24 cellular contexts compared by ENCODE assay signal in genomic region chr1:167512262-167512661, GRCh38. TPM values are rescaled to one million over a fixed set of nuclear protein-coding genes. Genes with fewer than 3 reads are reported as not detected.
DNase-seq lines count a peak whose midpoint lies in the region; ATAC-seq and TF ChIP-seq lines count a peak whose summit lies in the region.
"Had no signal": no experiment of that assay in that cellular context is flagged by ENCODE, and none has a peak within 500 bp of the region (broad histone marks: within the 10 kb centered on the region; RNA-seq: fewer than 3 reads in every experiment).

No MANE protein-coding gene starts in this region.

- H3K9me3 ChIP-seq in DND-41 (ENCODE audit: insufficient read depth, low read length, severe bottlenecking) (no peaks in the 10 kb centered on the region), HAP-1 (no peaks in the 10 kb centered on the region)
- H3K9me3 ChIP-seq: ascending aorta, gastrocnemius medialis, thoracic aorta had no signal

- no peaks in the 10 kb centered on the region for H3K27me3 ChIP-seq in DND-41 (ENCODE audit: insufficient read depth, low read length, poor library complexity)
- H3K27me3 ChIP-seq in HAP-1 (ENCODE audit: low read depth), result peaks cover 9% of the 10 kb centered on the region; the same call in 1 of the 2 replicates
- H3K27me3 ChIP-seq in foreskin keratinocyte, result peaks cover 6% of the 10 kb centered on the region
- H3K27me3 ChIP-seq: ascending aorta, gastrocnemius medialis had no signal

- H3K27ac ChIP-seq in DND-41 (ENCODE audit: low read length) (peak overlapping the region; percentile 49), foreskin keratinocyte (no peak overlapping the region)
- H3K27ac ChIP-seq: ascending aorta, gastrocnemius medialis, thoracic aorta had no signal

- H3K36me3 Mint-ChIP-seq in activated CD4-positive, alpha-beta T cell treated with anti-CD3 and anti-CD28 coated beads for 36 hours (ENCODE audit: low read depth), result peaks cover 84% of the 10 kb centered on the region
- peaks cover 61 to 75% of the 10 kb centered on the region in 2 donors for H3K36me3 Mint-ChIP-seq in activated naive CD4-positive, alpha-beta T cell treated with anti-CD3 and anti-CD28 coated beads, Interleukin-2, amount 50 U/mL, for 72 hours
- peaks cover 42% of the 10 kb centered on the region for H3K36me3 Mint-ChIP-seq in natural killer cell treated with Interleukin-12 subunit alpha and Interleukin-12 subunit beta and Interleukin-15 and Interleukin-18, amount 100 ng/mL, for 72 hours

- H3K4me1 ChIP-seq in DND-41 (ENCODE audit: insufficient read depth, low read length) (peaks cover 70% of the 10 kb centered on the region), HAP-1 (peaks cover 3% of the 10 kb centered on the region; the same call in 1 of the 2 replicates), foreskin keratinocyte (no peaks in the 10 kb centered on the region)
- H3K4me1 ChIP-seq: ascending aorta, gastrocnemius medialis had no signal

- H3K4me1 Mint-ChIP-seq in activated CD4-positive, alpha-beta T cell treated with anti-CD3 and anti-CD28 coated beads for 36 hours, result peaks cover 76% of the 10 kb centered on the region
- peaks cover 68 to 79% of the 10 kb centered on the region in 2 donors for H3K4me1 Mint-ChIP-seq in natural killer cell treated with Interleukin-12 subunit alpha and Interleukin-12 subunit beta and Interleukin-15 and Interleukin-18, amount 100 ng/mL, for 72 hours (ENCODE audit: low read depth in 2 of 2)
- H3K4me1 Mint-ChIP-seq: B cell had no signal

- TF ChIP-seq CTCF in DND-41 (IDR thresholded peaks at IDR 0.05; ENCODE audit: borderline replicate concordance, extremely low read depth, low read length, poor library complexity, severe bottlenecking) (no peak), foreskin keratinocyte (conservative IDR thresholded peaks at IDR 0.05) (no peak)

- no peak overlapping the region for H3K9ac ChIP-seq in DND-41 (ENCODE audit: low read depth, low read length)

- no peak overlapping the region for H2AFZ ChIP-seq in DND-41 (ENCODE audit: low read depth, low read length)

- CTCF ChIA-PET in activated CD4-positive, alpha-beta T cell treated with anti-CD3 and anti-CD28 coated beads for 36 hours (lab: Charles Lee), result interaction anchor here (0.6 to 1.6 kb wide), 6 partner anchors 9 to 65 kb away, joined by 3 to 5 read pairs (median 3); no protein-coding TSS in a partner anchor

- peak; percentile 28 for ATAC-seq in activated CD4-positive, alpha-beta T cell treated with anti-CD3 and anti-CD28 coated beads for 36 hours
- ATAC-seq in DND-41 (ENCODE audit: insufficient read depth, low read depth) (no peak), foreskin keratinocyte (no peak)
- ATAC-seq in activated naive CD4-positive, alpha-beta T cell treated with anti-CD3 and anti-CD28 coated beads, Interleukin-2, amount 50 U/mL, for 72 hours, result peak; percentile 35 to 73
- peak in 1 of 2 donors; percentile 28 for ATAC-seq in natural killer cell treated with Interleukin-12 subunit alpha and Interleukin-12 subunit beta and Interleukin-15 and Interleukin-18, amount 100 ng/mL, for 72 hours
- ATAC-seq: esophagus mucosa, gastrocnemius medialis, sciatic nerve had no signal

- peaks cover 37% of the 10 kb centered on the region for H4K20me1 ChIP-seq in DND-41 (ENCODE audit: insufficient read depth, low read length)

- H3K36me3 ChIP-seq in DND-41 (ENCODE audit: insufficient read depth, low read length) (peaks cover 76% of the 10 kb centered on the region), HAP-1 (replicated peaks) (no peaks in the 10 kb centered on the region)
- H3K36me3 ChIP-seq: ascending aorta, gastrocnemius medialis, thoracic aorta had no signal

- H3K4me3 ChIP-seq in DND-41 (ENCODE audit: low read depth in 1 of 2, low read length in 2 of 2) (0 out of 4 replicates have a peak overlapping the region, but pooled peaks of 1 of the 2 experiments have one; percentile 12), HAP-1 (no peak overlapping the region)
- H3K4me3 ChIP-seq: ascending aorta, gastrocnemius medialis, thoracic aorta had no signal

- peak overlapping the region; percentile 35; the same call in 1 of the 2 replicates for H3K4me2 ChIP-seq in DND-41 (ENCODE audit: insufficient read depth, low read length)

- H3K27ac Mint-ChIP-seq in activated CD4-positive, alpha-beta T cell treated with anti-CD3 and anti-CD28 coated beads for 36 hours, result peak overlapping the region; percentile 73
- peak overlapping the region; percentile 83 to 86 for H3K27ac Mint-ChIP-seq in activated naive CD4-positive, alpha-beta T cell treated with anti-CD3 and anti-CD28 coated beads, Interleukin-2, amount 50 U/mL, for 72 hours
- peak overlapping the region; percentile 98 to 100 for H3K27ac Mint-ChIP-seq in natural killer cell treated with Interleukin-12 subunit alpha and Interleukin-12 subunit beta and Interleukin-15 and Interleukin-18, amount 100 ng/mL, for 72 hours
- H3K27ac Mint-ChIP-seq: B cell, HFFc6 had no signal

- no peaks in the 10 kb centered on the region for H3K27me3 Mint-ChIP-seq in activated CD4-positive, alpha-beta T cell treated with anti-CD3 and anti-CD28 coated beads for 36 hours
- H3K27me3 Mint-ChIP-seq in natural killer cell treated with Interleukin-12 subunit alpha and Interleukin-12 subunit beta and Interleukin-15 and Interleukin-18, amount 100 ng/mL, for 72 hours, result no peaks in the 10 kb centered on the region

- POLR2A ChIA-PET in activated CD4-positive, alpha-beta T cell treated with anti-CD3 and anti-CD28 coated beads for 36 hours (lab: Charles Lee), result interaction anchor here (0.8 kb wide), 1 partner anchor 12 kb away, joined by 3 read pairs; no protein-coding TSS in a partner anchor

- DNase-seq in activated CD4-positive, alpha-beta T cell treated with anti-CD3 and anti-CD28 coated beads for 36 hours, result peak; percentile 45
- no peak for DNase-seq in activated CD4-positive, alpha-beta T cell treated with anti-CD3 and anti-CD28 coated beads, Interleukin-2, amount 50 U/mL, for 4 hours
- DNase-seq in DND-41, result no peak
- no peak for DNase-seq in activated naive CD4-positive, alpha-beta T cell treated with anti-CD3 and anti-CD28 coated beads, Interleukin-2, amount 50 U/mL, for 72 hours (ENCODE audit: low spot score in 2 of 2)
- no peak for DNase-seq in natural killer cell treated with Interleukin-12 subunit alpha and Interleukin-12 subunit beta and Interleukin-15 and Interleukin-18, amount 100 ng/mL, for 72 hours (ENCODE audit: low spot score)
- no peak for DNase-seq in HAP-1 (ENCODE audit: low spot score in 2 of 2)
- no peak for DNase-seq in foreskin keratinocyte
- DNase-seq in SIG-M5 (lab: John Stamatoyannopoulos, UW), result no peak
- DNase-seq: activated CD4-positive, alpha-beta T cell treated with anti-CD3 and anti-CD28 coated beads for 1 hour; cerebellar nuclear complex; effector CD4-positive, alpha-beta T cell; gastrocnemius medialis; HFFc6; kidney; mammary epithelial cell; NCI-H2081 treated with DMSO at 0.1 percent for 48 hours; NCI-H510A; NK-92 treated with Interleukin-12 subunit alpha and Interleukin-12 subunit beta, amount 100 ng/mL, for 24 hours; posterior cingulate gyrus had no signal

- intact Hi-C loops in activated CD4-positive, alpha-beta T cell treated with anti-CD3 and anti-CD28 coated beads for 36 hours (cut with DNase I, micrococcal nuclease), result loop anchor here (1.0 to 10.0 kb wide), 2 partner anchors 10 to 1877 kb away; partner anchors contain the start of gene MGST3 (in 1 of the 2)

- H3K79me2 ChIP-seq in DND-41 (ENCODE audit: insufficient read depth, low read length), result peaks cover 100% of the 10 kb centered on the region

- in situ Hi-C loops in HAP-1 (cut with MboI; ENCODE audit: low sequenced_read_pairs), result no loop called here

- peak overlapping the region; percentile 68 for H3K4me3 Mint-ChIP-seq in activated CD4-positive, alpha-beta T cell treated with anti-CD3 and anti-CD28 coated beads for 36 hours
- peak overlapping the region; percentile 90 for H3K4me3 Mint-ChIP-seq in natural killer cell treated with Interleukin-12 subunit alpha and Interleukin-12 subunit beta and Interleukin-15 and Interleukin-18, amount 100 ng/mL, for 72 hours
- H3K4me3 Mint-ChIP-seq: B cell, HFFc6 had no signal

- no peaks in the 10 kb centered on the region for H3K9me3 Mint-ChIP-seq in activated CD4-positive, alpha-beta T cell treated with anti-CD3 and anti-CD28 coated beads for 36 hours (ENCODE audit: low read depth)
- peaks cover 0 to 3% of the 10 kb centered on the region in 2 donors for H3K9me3 Mint-ChIP-seq in activated naive CD4-positive, alpha-beta T cell treated with anti-CD3 and anti-CD28 coated beads, Interleukin-2, amount 50 U/mL, for 72 hours
- no peaks in the 10 kb centered on the region for H3K9me3 Mint-ChIP-seq in natural killer cell treated with Interleukin-12 subunit alpha and Interleukin-12 subunit beta and Interleukin-15 and Interleukin-18, amount 100 ng/mL, for 72 hours
- H3K9me3 Mint-ChIP-seq: HFFc6 had no signal

RNA-seq across cellular contexts. Expression of gene CD247, which starts 6.1 kb away (rescaled TPM):
- total RNA-seq in activated CD4-positive, alpha-beta T cell treated with anti-CD3 and anti-CD28 coated beads for 36 hours, result 100 to 1,000 TPM; 149 TPM
- total RNA-seq in activated naive CD4-positive, alpha-beta T cell treated with anti-CD3 and anti-CD28 coated beads, Interleukin-2, amount 50 U/mL, for 72 hours, result 100 to 1,000 TPM; 118 to 158 TPM
- 100 to 1,000 TPM; 169 to 384 TPM for total RNA-seq in natural killer cell treated with Interleukin-12 subunit alpha and Interleukin-12 subunit beta and Interleukin-15 and Interleukin-18, amount 100 ng/mL, for 72 hours
- 0.14 TPM in 1 of 2 replicates, not detected in the other for total RNA-seq in foreskin keratinocyte
- polyA plus RNA-seq in foreskin keratinocyte, result not detected in 2 replicates
- total RNA-seq: HFFc6, mammary epithelial cell had no signal

RNA-seq across cellular contexts. Expression of gene CREG1, which starts 41.3 kb away (rescaled TPM):
- 1 to 10 TPM; 8.8 to 9.4 TPM for total RNA-seq in activated CD4-positive, alpha-beta T cell treated with anti-CD3 and anti-CD28 coated beads for 36 hours
- 10 to 100 TPM; 11.7 to 15.1 TPM for total RNA-seq in activated naive CD4-positive, alpha-beta T cell treated with anti-CD3 and anti-CD28 coated beads, Interleukin-2, amount 50 U/mL, for 72 hours
- 10 to 100 TPM; 15.8 to 16.2 TPM for total RNA-seq in natural killer cell treated with Interleukin-12 subunit alpha and Interleukin-12 subunit beta and Interleukin-15 and Interleukin-18, amount 100 ng/mL, for 72 hours
- 15.7 and 19.9 TPM in 2 replicates for total RNA-seq in foreskin keratinocyte
- polyA plus RNA-seq in foreskin keratinocyte, result 12.8 and 19.1 TPM in 2 replicates

Comparison
In these comparisons a context has a peak if more than half of its experiments do, and no peak if none do; other contexts are left out.
1. ATAC-seq: peak in activated CD4-positive, alpha-beta T cell treated with anti-CD3 and anti-CD28 coated beads for 36 hours (single experiment) and activated naive CD4-positive, alpha-beta T cell treated with anti-CD3 and anti-CD28 coated beads, Interleukin-2, amount 50 U/mL, for 72 hours (2 of 2); none in DND-41 (single experiment) and foreskin keratinocyte (single experiment).
2. RNA of gene CD247, which starts 6.1 kb away (total RNA-seq): 169 to 384 TPM in natural killer cell treated with Interleukin-12 subunit alpha and Interleukin-12 subunit beta and Interleukin-15 and Interleukin-18, amount 100 ng/mL, for 72 hours, 118 to 158 TPM in activated naive CD4-positive, alpha-beta T cell treated with anti-CD3 and anti-CD28 coated beads, Interleukin-2, amount 50 U/mL, for 72 hours and 149 TPM in activated CD4-positive, alpha-beta T cell treated with anti-CD3 and anti-CD28 coated beads for 36 hours; 0.14 TPM in foreskin keratinocyte; every median in the first group is over 100 times any median in the second.
3. Peak in every context shown above with its lines, with median percentiles within 50 percentile points of each other: H3K27ac Mint-ChIP-seq.